ENCODE assay signal across 13 cellular contexts in genomic region chr4:139018971-139019758, GRCh38. TPM values are rescaled to one million over a fixed set of nuclear protein-coding genes. Genes with fewer than 3 reads are reported as not detected.
A peak's percentile ranks its signal among the peaks of the same experiment; 100 is the strongest.
DNase-seq lines count a peak whose midpoint lies in the region; ATAC-seq and TF ChIP-seq lines count a peak whose summit lies in the region.
"Had no signal": no experiment of that assay in that cellular context is flagged by ENCODE, and none has a peak within 500 bp of the region (broad histone marks: within the 10 kb centered on the region; RNA-seq: fewer than 3 reads in every experiment).

No MANE protein-coding gene starts in this region.

- H3K4me3 ChIP-seq in DND-41 (ENCODE audit: low read depth in 1 of 2, low read length in 2 of 2), result 0 out of 4 replicates have a peak overlapping the region, but pooled peaks of 1 of the 2 experiments have one; percentile 22
- H3K4me3 ChIP-seq in neutrophil (ENCODE audit: low read depth in 1 of 2, low read length in 1 of 2), result no peak overlapping the region

- H3K36me3 Mint-ChIP-seq in chondrocyte (ENCODE audit: low read depth) (peaks cover 6% of the 10 kb centered on the region), T-cell (no peaks in the 10 kb centered on the region)

- H3K27ac ChIP-seq in DND-41 (ENCODE audit: low read length) (no peak overlapping the region), neutrophil (peak overlapping the region; percentile 66)

- peaks cover 8% of the 10 kb centered on the region for H3K36me3 ChIP-seq in DND-41 (ENCODE audit: insufficient read depth, low read length)
- H3K36me3 ChIP-seq in neutrophil, result no peaks in the 10 kb centered on the region

- H3K4me1 ChIP-seq in DND-41 (ENCODE audit: insufficient read depth, low read length) (peaks cover 47% of the 10 kb centered on the region), neutrophil (ENCODE audit: control insufficient read depth in 1 of 2, insufficient read depth in 1 of 2, low read depth in 1 of 2, low read length in 1 of 2) (peaks cover 60 to 68% of the 10 kb centered on the region in 2 experiments)

- no peaks in the 10 kb centered on the region for H3K9me3 ChIP-seq in DND-41 (ENCODE audit: insufficient read depth, low read length, severe bottlenecking)
- H3K9me3 ChIP-seq in neutrophil, result no peaks in the 10 kb centered on the region

- H3K27me3 ChIP-seq in DND-41 (ENCODE audit: insufficient read depth, low read length, poor library complexity), result no peaks in the 10 kb centered on the region
- H3K27me3 ChIP-seq in neutrophil, result no peaks in the 10 kb centered on the region

- H3K4me2 ChIP-seq in DND-41 (ENCODE audit: insufficient read depth, low read length), result peak overlapping the region; percentile 76; the same call in 1 of the 2 replicates

- H2AFZ ChIP-seq in DND-41 (ENCODE audit: low read depth, low read length), result no peak overlapping the region

- POLR2A ChIA-PET in T-cell (lab: Charles Lee), result interaction anchor here (0.5 to 0.7 kb wide), 4 partner anchors 24 to 281 kb away, joined by 3 to 5 read pairs (median 3); no protein-coding TSS in a partner anchor

- H3K9me3 Mint-ChIP-seq in chondrocyte (ENCODE audit: low read depth), result no peaks in the 10 kb centered on the region
- no peaks in the 10 kb centered on the region for H3K9me3 Mint-ChIP-seq in T-cell

- no peak overlapping the region for H3K9ac ChIP-seq in DND-41 (ENCODE audit: low read depth, low read length)

- DNase-seq in DND-41 (no peak), NCI-H2171 treated with DMSO at 0.1 percent for 48 hours (lab: John Stamatoyannopoulos, UW) (peak; percentile 62), chondrocyte (ENCODE audit: low spot score) (no peak), nucleus accumbens (lab: John Stamatoyannopoulos, UW) (no peak), NCI-H2107 (lab: John Stamatoyannopoulos, UW) (no peak), T-cell (no peak), left cardiac atrium (no peak)
- DNase-seq: activated CD4-positive, alpha-beta T cell treated with anti-CD3 and anti-CD28 coated beads, Interleukin-2, amount 50 U/mL, for 48 hours; amniotic stem cell; GDM1; NCI-H2227 treated with DMSO at 0.1 percent for 48 hours had no signal

- H3K79me2 ChIP-seq in DND-41 (ENCODE audit: insufficient read depth, low read length), result peaks cover 81% of the 10 kb centered on the region

- peaks cover 36% of the 10 kb centered on the region; the same call in 1 of the 2 replicates for H4K20me1 ChIP-seq in DND-41 (ENCODE audit: insufficient read depth, low read length)

- TF ChIP-seq CTCF in DND-41 (IDR thresholded peaks at IDR 0.05; ENCODE audit: borderline replicate concordance, extremely low read depth, low read length, poor library complexity, severe bottlenecking) (no peak), chondrocyte (IDR thresholded peaks at IDR 0.05) (no peak), neutrophil (IDR thresholded peaks at IDR 0.05) (no peak)

- ATAC-seq in DND-41 (ENCODE audit: insufficient read depth, low read depth) (no peak), T-cell (replicated peaks in 1 of 4) (no peak), left cardiac atrium (no peak)
- ATAC-seq: esophagus mucosa had no signal

- intact Hi-C loops in left cardiac atrium (cut with DNase I), result no loop called here

- H3K4me1 Mint-ChIP-seq in chondrocyte (ENCODE audit: low read depth), result peaks cover 68% of the 10 kb centered on the region
- peaks cover 19 to 28% (median 23%) of the 10 kb centered on the region in 3 donors for H3K4me1 Mint-ChIP-seq in T-cell

- CTCF ChIA-PET in T-cell (lab: Charles Lee), result interaction anchor here (1.0 to 4.9 kb wide), 3 partner anchors 11 kb away, joined by 3 to 31 read pairs (median 7); no protein-coding TSS in a partner anchor

- H3K27me3 Mint-ChIP-seq in chondrocyte (ENCODE audit: low read depth), result no peaks in the 10 kb centered on the region
- H3K27me3 Mint-ChIP-seq in T-cell, result no peaks in the 10 kb centered on the region

- H3K27ac Mint-ChIP-seq in chondrocyte (ENCODE audit: unreplicated experiment) (peak overlapping the region; percentile 68), T-cell (no peak overlapping the region)

- peak overlapping the region; percentile 89 for H3K4me3 Mint-ChIP-seq in chondrocyte (ENCODE audit: unreplicated experiment)
- H3K4me3 Mint-ChIP-seq in T-cell, result no peak overlapping the region

RNA-seq across cellular contexts. Expression of gene NOCT, which starts 3.6 kb away (rescaled TPM):
- total RNA-seq in chondrocyte, result 23.8 to 31.6 TPM (median 31.5 TPM) in 3 replicates
- 10 to 100 TPM in 1 of 5 donors, 1 to 10 TPM in 4; 2.4 to 19.3 (median 3.1) TPM for total RNA-seq in T-cell
- total RNA-seq in left cardiac atrium, result 10 to 100 TPM in 1 of 2 donors, 1 to 10 TPM in 1; 6.8 to 13.5 TPM
